ENCODE assay signal across 28 cellular contexts in the genomic region with DNA sequence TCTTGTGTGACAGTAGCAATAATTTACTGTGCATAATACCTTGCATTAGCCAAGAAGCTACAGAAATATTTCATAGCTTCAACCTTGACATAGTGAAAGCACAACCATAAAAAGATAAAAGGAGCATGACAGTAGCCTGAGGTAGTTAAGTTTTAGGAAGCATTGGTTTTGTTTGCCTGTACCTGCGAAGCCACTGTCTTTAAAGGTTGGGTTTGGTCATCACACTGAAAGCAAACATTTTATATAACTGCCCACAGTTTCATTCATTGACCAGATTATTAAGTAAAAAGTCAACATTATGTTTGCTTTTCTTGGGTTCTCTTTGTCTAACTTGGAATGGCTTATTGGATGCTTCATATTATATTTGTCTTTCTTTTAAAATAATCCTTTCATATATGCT.
"Had no signal": no experiment of that assay in that cellular context is flagged by ENCODE, and none has a peak within 500 bp of the region (broad histone marks: within the 10 kb centered on the region; RNA-seq: fewer than 3 reads in every experiment).

No MANE protein-coding gene starts in this region.

- H3K9me3 ChIP-seq: ovary, psoas muscle, spleen, suprapubic skin, testis, tibial artery, transverse colon, upper lobe of right lung, uterus had no signal

- H3K27ac ChIP-seq: neural progenitor cell, ovary, parathyroid adenoma, psoas muscle, skin epidermis, spleen, suprapubic skin, testis, tibial artery, transverse colon, upper lobe of right lung, uterus had no signal

- ATAC-seq: natural killer cell; psoas muscle; right cardiac atrium; sciatic nerve; stimulated activated memory B cell treated with anti-CD40 and anti-IgM and Interleukin-4, amounts not matched to agents 10 μg/mL and 1 μg/mL and 100 μg/mL, for 72 hours; stimulated activated naive CD8-positive, alpha-beta T cell treated with anti-CD3 and anti-CD28 coated beads, Interleukin-15, amount 100 ng/mL, for 72 hours; stimulated activated naive CD8-positive, alpha-beta T cell treated with anti-CD3 and anti-CD28 coated beads, Interleukin-15, Interleukin-2, amounts not matched to agents 100 U/mL and 50 U/mL, for 24 hours; upper lobe of right lung had no signal

- H3K36me3 ChIP-seq: neural progenitor cell, ovary, spleen, suprapubic skin, tibial artery, transverse colon, upper lobe of right lung, uterus had no signal

- DNase-seq: natural killer cell; occipital lobe; ovary; posterior cingulate gyrus; psoas muscle; right cardiac atrium; spleen; stimulated activated CD4-positive, alpha-beta T cell treated with anti-CD3 and anti-CD28 coated beads, Interleukin-12 subunit alpha, Interleukin-12 subunit beta, amount 100 ng/mL, for 4 hours; stimulated activated CD4-positive, alpha-beta T cell treated with anti-CD3 and anti-CD28 coated beads, Interleukin-1b, Interleukin-23, amount 100 ng/mL, for 48 hours; stimulated activated CD4-positive, alpha-beta T cell treated with anti-CD3 and anti-CD28 coated beads, Interleukin-4, amount 100 ng/mL, for 1 hour; stimulated activated CD4-positive, alpha-beta T cell treated with anti-CD3 and anti-CD28 coated beads, Interleukin-4, amount 100 ng/mL, for 4 hours; stimulated activated CD8-positive, alpha-beta memory T cell treated with anti-CD3 and anti-CD28 coated beads, Interleukin-4, amount 100 ng/mL, for 48 hours; stimulated activated naive CD4-positive, alpha-beta T cell; stimulated activated naive CD8-positive, alpha-beta T cell treated with anti-CD3 and anti-CD28 coated beads, Interleukin-15, amount 100 ng/mL, for 72 hours; stimulated activated naive CD8-positive, alpha-beta T cell treated with anti-CD3 and anti-CD28 coated beads, Interleukin-15, Interleukin-2, amounts not matched to agents 100 U/mL and 50 U/mL, for 24 hours; substantia nigra; testis; tibial artery; transverse colon; upper lobe of right lung; uterus had no signal

- H3K4me3 ChIP-seq: neural progenitor cell, ovary, psoas muscle, skin epidermis, smooth muscle cell, spleen, suprapubic skin, testis, tibial artery, transverse colon, upper lobe of right lung, uterus had no signal

- H3K9ac ChIP-seq: neural progenitor cell, parathyroid adenoma had no signal

- H3K4me1 ChIP-seq: neural progenitor cell, parathyroid adenoma, psoas muscle, spleen, suprapubic skin, testis, tibial artery, transverse colon, upper lobe of right lung, uterus had no signal

- H3K79me2 ChIP-seq: parathyroid adenoma had no signal

- H3K27me3 ChIP-seq: neural progenitor cell, ovary, spleen, suprapubic skin, testis, tibial artery, transverse colon, upper lobe of right lung, uterus had no signal

- H2AFZ ChIP-seq: neural progenitor cell, parathyroid adenoma had no signal

- H3K4me2 ChIP-seq: neural progenitor cell, smooth muscle cell had no signal
